In genomic region chr10:89632824-89633223, GRCh38 we compare ENCODE assay signal across 20 cellular contexts. TPM values are rescaled to one million over a fixed set of nuclear protein-coding genes. Genes with fewer than 3 reads are reported as not detected.
DNase-seq lines count a peak whose midpoint lies in the region; ATAC-seq, FAIRE-seq and TF ChIP-seq lines count a peak whose summit lies in the region.
"Had no signal": no experiment of that assay in that cellular context is flagged by ENCODE, and none has a peak within 500 bp of the region (broad histone marks: within the 10 kb centered on the region; RNA-seq: fewer than 3 reads in every experiment).

No MANE protein-coding gene starts in this region.

- H3K9me3 Mint-ChIP-seq in Calu3 (ENCODE audit: low read depth, unreplicated experiment) = no peaks in the 10 kb centered on the region
- no peaks in the 10 kb centered on the region for H3K9me3 Mint-ChIP-seq in effector memory CD8-positive, alpha-beta T cell
- H3K9me3 Mint-ChIP-seq: CD14-positive monocyte had no signal

- H3K4me3 Mint-ChIP-seq in Calu3 (ENCODE audit: low read depth, unreplicated experiment) = peak overlapping the region; percentile 42
- no peak overlapping the region for H3K4me3 Mint-ChIP-seq in effector memory CD8-positive, alpha-beta T cell
- H3K4me3 Mint-ChIP-seq: CD14-positive monocyte had no signal

- H3F3A ChIP-seq in PC-9 (ENCODE audit: insufficient read depth, low read depth) = peaks cover 12% of the 10 kb centered on the region; the same call in 1 of the 2 replicates

- no peak for TF ChIP-seq EP300 in HepG2 (IDR thresholded peaks at IDR 0.05; ENCODE audit: low read depth in 2 of 2, low read length in 2 of 2)
- TF ChIP-seq EP300 in HepG2 (CRISPR knock-in tag; IDR thresholded peaks at IDR 0.05; ENCODE audit: borderline replicate concordance) = no peak

- CTCF ChIA-PET in Calu3 (lab: Charles Lee) = interaction anchor here (0.9 to 1.7 kb wide), 3 partner anchors 7 to 68 kb away, joined by 3 to 6 read pairs (median 4); partner anchors contain the start of gene KIF20B
- CTCF ChIA-PET in PC-9 (lab: Charles Lee) = no interaction called here
- CTCF ChIA-PET in HepG2 (lab: Yijun Ruan, JAX; ENCODE audit: low intra/inter-chr PET ratio, low total read pairs) = no interaction called here

- in situ Hi-C loops in HepG2 (cut with HindIII; ENCODE audit: extremely low pct_ligation_motif_present, low pct_unique_long_range_greater_than_20kb) = no loop called here

- BruUV-seq in Calu3 (replicated peaks; lab: Mats Ljungman, UMichigan) = no TSS peak
- no TSS peak for BruUV-seq in PC-9 (replicated peaks; lab: Mats Ljungman, UMichigan)
- no TSS peak for BruUV-seq in HepG2 (replicated peaks; lab: Mats Ljungman, UMichigan)

- intact Hi-C loops in Calu3 (cut with micrococcal nuclease; ENCODE audit: unreplicated experiment) = loop anchor here (5.0 kb wide), 1 partner anchor 69 kb away; the partner anchor contains the start of gene KIF20B
- intact Hi-C loops in PC-9 (cut with micrococcal nuclease; ENCODE audit: unreplicated experiment) = no loop called here
- intact Hi-C loops in HepG2 (cut with micrococcal nuclease; ENCODE audit: unreplicated experiment) = no loop called here

- no peak overlapping the region for H3K9ac ChIP-seq in HepG2 (ENCODE audit: insufficient read depth, low read depth, low read length)
- H3K9ac ChIP-seq: GM23248 had no signal

- peak; percentile 84 for ATAC-seq in HepG2
- no peak for ATAC-seq in effector memory CD8-positive, alpha-beta T cell (replicated peaks)
- ATAC-seq: HCT116, K562 had no signal

- H3K27me3 Mint-ChIP-seq in Calu3 (ENCODE audit: unreplicated experiment) = no peaks in the 10 kb centered on the region
- H3K27me3 Mint-ChIP-seq in effector memory CD8-positive, alpha-beta T cell = no peaks in the 10 kb centered on the region

- H3K4me1 Mint-ChIP-seq in Calu3 (ENCODE audit: low read depth, unreplicated experiment) = peaks cover 16% of the 10 kb centered on the region
- H3K4me1 Mint-ChIP-seq in effector memory CD8-positive, alpha-beta T cell (ENCODE audit: low read depth in 2 of 2) = no peaks in the 10 kb centered on the region

- H3K27ac ChIP-seq in PC-9 (peak overlapping the region; percentile 66), HepG2 (ENCODE audit: extremely low read length, insufficient read depth, low read length) (peak overlapping the region; percentile 64), osteoblast (ENCODE audit: low read depth, low read length) (no peak overlapping the region)
- H3K27ac ChIP-seq: GM23248, RWPE1 had no signal

- H3K36me3 Mint-ChIP-seq in Calu3 (ENCODE audit: insufficient read depth, unreplicated experiment) = no peaks in the 10 kb centered on the region
- no peaks in the 10 kb centered on the region for H3K36me3 Mint-ChIP-seq in effector memory CD8-positive, alpha-beta T cell (ENCODE audit: insufficient read depth)

- TF ChIP-seq CTCF in Calu3 (IDR thresholded peaks at IDR 0.05; ENCODE audit: unreplicated experiment) (no peak), PC-9 (conservative IDR thresholded peaks at IDR 0.05) (no peak), HepG2 (CRISPR knock-in tag; IDR thresholded peaks at IDR 0.05) (no peak), osteoblast (IDR thresholded peaks at IDR 0.05; ENCODE audit: extremely low read depth, low read depth, low read length) (no peak)

- no peak for DNase-seq in Calu3
- DNase-seq in PC-9 = no peak
- peak; percentile 13 for DNase-seq in HepG2 (ENCODE audit: low spot score)
- peak; percentile 70 for DNase-seq in renal cortical epithelial cell (ENCODE audit: low read depth)
- DNase-seq in effector memory CD8-positive, alpha-beta T cell = no peak
- no peak for DNase-seq in anterior cingulate cortex (lab: John Stamatoyannopoulos, UW)
- DNase-seq in osteoblast (ENCODE audit: insufficient read length, low spot score, missing footprints) = no peak
- DNase-seq: AML-193; MV-4-11; NCI-H1417; NCI-H187 treated with DMSO at 0.1 percent for 48 hours; NCI-H446; NCI-H69; NK-92 treated with Interleukin-12 subunit alpha and Interleukin-12 subunit beta, amount 100 ng/mL, for 24 hours; OCI-M1 had no signal

- POLR2A ChIA-PET in PC-9 (lab: Charles Lee; ENCODE audit: unreplicated experiment) = no interaction called here
- POLR2A ChIA-PET in HepG2 (lab: Yijun Ruan, JAX) = interaction anchor here (0.9 to 6.3 kb wide), 3 partner anchors 11 to 68 kb away, joined by 3 to 114 read pairs (median 9); partner anchors contain the start of genes KIF20B and PANK1

- H3K4me3 ChIP-seq in PC-9 (no peak overlapping the region), HepG2 (replicated peaks in 1 of 3; ENCODE audit: insufficient read depth in 1 of 3, low read depth in 2 of 3, low read length in 3 of 3) (peak overlapping the region in 2 of 3 experiments; percentile 30 to 31; a peak in 2 of 6 replicates), osteoblast (ENCODE audit: insufficient read depth, low read length) (no peak overlapping the region)
- H3K4me3 ChIP-seq: GM23248, K562 had no signal

- H3K27me3 ChIP-seq in PC-9 (ENCODE audit: insufficient read depth, low read depth) (no peaks in the 10 kb centered on the region), HepG2 (ENCODE audit: control insufficient read depth in 1 of 2, insufficient read depth in 2 of 2, low read length in 2 of 2) (no peaks in the 10 kb centered on the region), osteoblast (ENCODE audit: insufficient read depth, low read length) (no peaks in the 10 kb centered on the region)

- H3K4me2 ChIP-seq in PC-9 = peak overlapping the region; percentile 28; the same call in 1 of the 2 replicates
- H3K4me2 ChIP-seq in HepG2 (ENCODE audit: low read depth, low read length) = peak overlapping the region; percentile 56
- H3K4me2 ChIP-seq in osteoblast (ENCODE audit: insufficient read depth, low read length) = no peak overlapping the region

- TF ChIP-seq POLR2A in HepG2 (IDR thresholded peaks at IDR 0.05; ENCODE audit: insufficient read depth in 1 of 2, low read depth in 2 of 2, low read length in 2 of 2) = no peak

- H3K4me1 ChIP-seq in PC-9 (replicated peaks; ENCODE audit: insufficient read depth) (peaks cover 11% of the 10 kb centered on the region), HepG2 (ENCODE audit: insufficient read depth, low read length) (peaks cover 61% of the 10 kb centered on the region), osteoblast (ENCODE audit: insufficient read depth, low read length) (peaks cover 11% of the 10 kb centered on the region)

- H3K36me3 ChIP-seq in PC-9 (ENCODE audit: low read depth) (no peaks in the 10 kb centered on the region), HepG2 (replicated peaks in 1 of 2; ENCODE audit: control insufficient read depth in 1 of 2, insufficient read depth in 2 of 2, low read length in 2 of 2) (peaks cover 3 to 19% of the 10 kb centered on the region in 2 experiments; a peak in 4 of 5 replicates), osteoblast (ENCODE audit: insufficient read depth, low read length) (no peaks in the 10 kb centered on the region)

- H3K9me2 ChIP-seq in PC-9 (ENCODE audit: insufficient read depth) = no peaks in the 10 kb centered on the region

- H3K79me2 ChIP-seq in PC-9 (ENCODE audit: low read depth) = peaks cover 7% of the 10 kb centered on the region; the same call in 1 of the 2 replicates
- peaks cover 87% of the 10 kb centered on the region for H3K79me2 ChIP-seq in HepG2 (ENCODE audit: insufficient read depth, low read length)
- peaks cover 10% of the 10 kb centered on the region for H3K79me2 ChIP-seq in osteoblast (ENCODE audit: insufficient read depth, low read length)

- no peaks in the 10 kb centered on the region for H4K20me1 ChIP-seq in PC-9 (ENCODE audit: insufficient read depth)
- peaks cover 6% of the 10 kb centered on the region; the same call in 1 of the 2 replicates for H4K20me1 ChIP-seq in HepG2 (ENCODE audit: insufficient read depth, low read length)
- no peaks in the 10 kb centered on the region for H4K20me1 ChIP-seq in osteoblast (ENCODE audit: insufficient read depth, low read length)

- no peaks in the 10 kb centered on the region for H3K9me3 ChIP-seq in PC-9 (ENCODE audit: insufficient read depth, low read depth)
- no peaks in the 10 kb centered on the region for H3K9me3 ChIP-seq in HepG2 (ENCODE audit: low read length)
- no peaks in the 10 kb centered on the region for H3K9me3 ChIP-seq in osteoblast (ENCODE audit: low read depth, low read length)

- 0% methylated on average over 1 of the region's 1 CpG for WGBS in HepG2 (ENCODE audit: low lambda C conversion rate)

- TF ChIP-seq RAD21 in HepG2 (CRISPR knock-in tag; IDR thresholded peaks at IDR 0.05) = no peak

- H3K27ac Mint-ChIP-seq in Calu3 (ENCODE audit: unreplicated experiment) = no peak overlapping the region
- H3K27ac Mint-ChIP-seq in effector memory CD8-positive, alpha-beta T cell = no peak overlapping the region
- H3K27ac Mint-ChIP-seq: CD14-positive monocyte had no signal

- H2AFZ ChIP-seq in PC-9 (no peak overlapping the region), HepG2 (ENCODE audit: low read length) (no peak overlapping the region), osteoblast (ENCODE audit: low read length) (no peak overlapping the region)
- H2AFZ ChIP-seq: GM23248 had no signal

- FAIRE-seq in HepG2 (lab: Jason Lieb, UNC) = no peak
- FAIRE-seq: K562 had no signal

RNA-seq across cellular contexts. Expression of gene PANK1, which starts 12.2 kb away (rescaled TPM):
- total RNA-seq in Calu3 (2022) (5.8 and 8.6 TPM in 2 replicates), PC-9 (2021) (5.7 and 8.1 TPM in 2 replicates), HepG2 (2016; rRNA removed; fragmentation: Illumina TruSeq; extraction: Trizol) (33.3 and 46.5 TPM in 2 replicates), renal cortical epithelial cell (14.6 and 25.3 TPM in 2 replicates), osteoblast (5.8 and 9.7 TPM in 2 replicates)
- total RNA-seq in HepG2 (2016; cell fraction: cytosol; rRNA removed; fragmentation: Illumina TruSeq; extraction: Trizol; ENCODE audit: low read depth) = 6.8 and 8.5 TPM in 2 replicates
- 34.1 and 46.4 TPM in 2 replicates for total RNA-seq in HepG2 (2016; cell fraction: insoluble cytoplasmic fraction; rRNA removed; fragmentation: Illumina TruSeq; extraction: Trizol)
- 25.9 and 26.8 TPM in 2 replicates for total RNA-seq in HepG2 (2016; cell fraction: membrane; rRNA removed; fragmentation: Illumina TruSeq; extraction: Trizol)
- total RNA-seq in HepG2 (2016; cell fraction: nucleus; rRNA removed; fragmentation: Illumina TruSeq; extraction: Trizol) = 25.0 and 33.6 TPM in 2 replicates
- 15.6 and 18.2 TPM in 2 replicates for polyA plus RNA-seq in HepG2 (2011; rRNA removed)
- 10.3 and 15.1 TPM in 2 replicates for polyA plus RNA-seq in HepG2 (2011; cell fraction: cytosol; rRNA removed)
- 4.2 and 6.1 TPM in 2 replicates for polyA plus RNA-seq in HepG2 (2011; cell fraction: nucleus; rRNA removed)
- 15.3 and 17.5 TPM in 2 replicates for polyA plus RNA-seq in HepG2 (2012)
- 5.7 and 6.2 TPM in 2 replicates for polyA plus RNA-seq in HepG2 (2016; cell fraction: cytosol; fragmentation: Illumina TruSeq; extraction: Trizol; ENCODE audit: low read depth)
- polyA plus RNA-seq in HepG2 (2016; cell fraction: insoluble cytoplasmic fraction; fragmentation: Illumina TruSeq; extraction: Trizol; ENCODE audit: low read depth) = 43.3 and 44.9 TPM in 2 replicates
- polyA plus RNA-seq in HepG2 (2016; cell fraction: membrane; fragmentation: Illumina TruSeq; extraction: Trizol; ENCODE audit: low read depth) = 17.9 and 18.2 TPM in 2 replicates
- polyA plus RNA-seq in HepG2 (2016; cell fraction: nucleus; fragmentation: Illumina TruSeq; extraction: Trizol; ENCODE audit: insufficient read depth, low read depth) = 22.4 and 26.9 TPM in 2 replicates
- 15.5 and 17.6 TPM in 2 replicates for polyA minus RNA-seq in HepG2 (2011; rRNA and poly(A)+ RNA removed; ENCODE audit: low replicate concordance)
- polyA minus RNA-seq in HepG2 (2011; cell fraction: cytosol; rRNA and poly(A)+ RNA removed) = 15.5 and 15.7 TPM in 2 replicates
- polyA minus RNA-seq in HepG2 (2011; cell fraction: nucleus; rRNA and poly(A)+ RNA removed) = 18.3 and 31.2 TPM in 2 replicates

Comparison
In these comparisons a context has a peak if more than half of its experiments do, and no peak if none do; other contexts are left out.
1. DNase-seq: peak in HepG2 (single experiment) and renal cortical epithelial cell (single experiment); none in Calu3 (single experiment), PC-9 (0 of 2), effector memory CD8-positive, alpha-beta T cell (0 of 3), anterior cingulate cortex (0 of 58) and osteoblast (single experiment).
2. H3K4me3 ChIP-seq: peak in HepG2 (2 of 3); none in PC-9 (single experiment) and osteoblast (single experiment).